ENCODE assay signal across 9 cellular contexts in genomic region chr11:114398303-114398920, GRCh38. TPM values are rescaled to one million over a fixed set of nuclear protein-coding genes. Genes with fewer than 3 reads are reported as not detected.
DNase-seq lines count a peak whose midpoint lies in the region; ATAC-seq and TF ChIP-seq lines count a peak whose summit lies in the region.
"Had no signal": no experiment of that assay in that cellular context is flagged by ENCODE, and none has a peak within 500 bp of the region (broad histone marks: within the 10 kb centered on the region; RNA-seq: fewer than 3 reads in every experiment).

No MANE protein-coding gene starts in this region.

- H3K27ac ChIP-seq in left ventricle myocardium inferior (replicated peaks) (peak overlapping the region; percentile 98), upper lobe of left lung (peak overlapping the region in 3 of 4 donors; percentile 97 to 99 (median 99)), vagina (no peak overlapping the region)

- H3K9me3 ChIP-seq in left ventricle myocardium inferior (replicated peaks) = no peaks in the 10 kb centered on the region
- H3K9me3 ChIP-seq in upper lobe of left lung = no peaks in the 10 kb centered on the region
- no peaks in the 10 kb centered on the region for H3K9me3 ChIP-seq in HAP-1
- H3K9me3 ChIP-seq in vagina = no peaks in the 10 kb centered on the region

- ATAC-seq in Right ventricle myocardium inferior (no peak), upper lobe of left lung (ENCODE audit: low FRiP score in 2 of 2) (no peak)
- no peak for ATAC-seq in activated CD8-positive, alpha-beta T cell treated with anti-CD3 and anti-CD28 coated beads, Interleukin-2, amount 10 ng/mL, durations not matched to agents 7 days and 5 days
- ATAC-seq: left lobe of liver had no signal

- H3K27me3 ChIP-seq in left ventricle myocardium inferior (ENCODE audit: low read depth) (no peaks in the 10 kb centered on the region), upper lobe of left lung (no peaks in the 10 kb centered on the region), HAP-1 (ENCODE audit: low read depth) (no peaks in the 10 kb centered on the region), vagina (no peaks in the 10 kb centered on the region)

- intact Hi-C loops in left ventricle myocardium inferior (cut with micrococcal nuclease) (no loop called here), Right ventricle myocardium inferior (cut with DNase I) (loop anchor here (10.0 kb wide), 1 partner anchor 114 kb away; no protein-coding TSS in a partner anchor), vagina (cut with DNase I) (no loop called here)

- peaks cover 28% of the 10 kb centered on the region for H3K36me3 Mint-ChIP-seq in activated CD8-positive, alpha-beta T cell treated with anti-CD3 and anti-CD28 coated beads, Interleukin-2, amount 10 ng/mL, durations not matched to agents 7 days and 5 days (ENCODE audit: low read depth)

- in situ Hi-C loops in HAP-1 (cut with MboI; ENCODE audit: low sequenced_read_pairs) = no loop called here

- POLR2A ChIA-PET in activated CD8-positive, alpha-beta T cell treated with anti-CD3 and anti-CD28 coated beads, Interleukin-2, amount 10 ng/mL, durations not matched to agents 7 days and 5 days (lab: Charles Lee) = no interaction called here
- POLR2A ChIA-PET in GM10248 (lab: Yijun Ruan, JAX) = no interaction called here

- H3K4me3 Mint-ChIP-seq in activated CD8-positive, alpha-beta T cell treated with anti-CD3 and anti-CD28 coated beads, Interleukin-2, amount 10 ng/mL, durations not matched to agents 7 days and 5 days = peak overlapping the region; percentile 91

- H3K4me1 Mint-ChIP-seq in activated CD8-positive, alpha-beta T cell treated with anti-CD3 and anti-CD28 coated beads, Interleukin-2, amount 10 ng/mL, durations not matched to agents 7 days and 5 days (ENCODE audit: low read depth) = peaks cover 27% of the 10 kb centered on the region

- H3K27me3 Mint-ChIP-seq in activated CD8-positive, alpha-beta T cell treated with anti-CD3 and anti-CD28 coated beads, Interleukin-2, amount 10 ng/mL, durations not matched to agents 7 days and 5 days (ENCODE audit: low read depth) = no peaks in the 10 kb centered on the region

- no peak overlapping the region for H3K27ac Mint-ChIP-seq in activated CD8-positive, alpha-beta T cell treated with anti-CD3 and anti-CD28 coated beads, Interleukin-2, amount 10 ng/mL, durations not matched to agents 7 days and 5 days

- no peaks in the 10 kb centered on the region for H3K36me3 ChIP-seq in left ventricle myocardium inferior
- H3K36me3 ChIP-seq in upper lobe of left lung = peaks cover 0 to 5% (median 0%) of the 10 kb centered on the region in 4 donors
- H3K36me3 ChIP-seq in HAP-1 (replicated peaks) = peaks cover 6% of the 10 kb centered on the region
- no peaks in the 10 kb centered on the region for H3K36me3 ChIP-seq in vagina

- no peak for DNase-seq in left ventricle myocardium inferior
- no peak for DNase-seq in Right ventricle myocardium inferior (ENCODE audit: missing footprints)
- DNase-seq in activated CD8-positive, alpha-beta T cell treated with anti-CD3 and anti-CD28 coated beads, Interleukin-2, amount 10 ng/mL, durations not matched to agents 7 days and 5 days = no peak
- DNase-seq in kidney tubule cell (ENCODE audit: low spot score) = peak; percentile 21
- no peak for DNase-seq in upper lobe of left lung
- DNase-seq in HAP-1 (ENCODE audit: low spot score in 2 of 2) = no peak
- DNase-seq in GM10248 (ENCODE audit: extremely low spot score) = no peak
- DNase-seq in vagina (ENCODE audit: extremely low spot score in 2 of 2) = no peak

- H3K4me3 ChIP-seq in left ventricle myocardium inferior (peak overlapping the region; percentile 84), upper lobe of left lung (peak overlapping the region in 1 of 4 donors; percentile 58), HAP-1 (no peak overlapping the region; the same call in 1 of the 2 replicates), vagina (no peak overlapping the region)

- TF ChIP-seq CTCF in left ventricle myocardium inferior (IDR thresholded peaks at IDR 0.05; ENCODE audit: borderline replicate concordance) (no peak), upper lobe of left lung (IDR thresholded peaks at IDR 0.05) (no peak), GM10248 (IDR thresholded peaks at IDR 0.05; ENCODE audit: control extremely low read depth, extremely low read depth, low read depth, missing control alignments) (no peak), vagina (IDR thresholded peaks at IDR 0.05) (no peak)

- no peak for TF ChIP-seq EP300 in upper lobe of left lung (IDR thresholded peaks at IDR 0.05)

- TF ChIP-seq POLR2A in upper lobe of left lung (IDR thresholded peaks at IDR 0.05) (no peak), vagina (IDR thresholded peaks at IDR 0.05) (no peak)

- no peaks in the 10 kb centered on the region for H3K9me3 Mint-ChIP-seq in activated CD8-positive, alpha-beta T cell treated with anti-CD3 and anti-CD28 coated beads, Interleukin-2, amount 10 ng/mL, durations not matched to agents 7 days and 5 days (ENCODE audit: insufficient read depth)

- WGBS in upper lobe of left lung, 2 donors = 59 to 62% methylated on average over 4 of the region's 4 CpGs

- H3K4me1 ChIP-seq in left ventricle myocardium inferior (peaks cover 60% of the 10 kb centered on the region), upper lobe of left lung (peaks cover 7 to 50% (median 34%) of the 10 kb centered on the region in 4 donors), HAP-1 (peaks cover 12% of the 10 kb centered on the region), vagina (peaks cover 39% of the 10 kb centered on the region)

- CTCF ChIA-PET in activated CD8-positive, alpha-beta T cell treated with anti-CD3 and anti-CD28 coated beads, Interleukin-2, amount 10 ng/mL, durations not matched to agents 7 days and 5 days (lab: Charles Lee) = interaction anchor here (0.6 to 0.9 kb wide), 2 partner anchors 12 to 30 kb away, joined by 3 to 4 read pairs; no protein-coding TSS in a partner anchor
- CTCF ChIA-PET in GM10248 (lab: Yijun Ruan, JAX) = interaction anchor here (0.9 to 1.3 kb wide), 2 partner anchors 12 to 32 kb away, joined by 3 read pairs; no protein-coding TSS in a partner anchor

RNA-seq across cellular contexts. Expression of gene C11orf71, which starts 1.9 kb away (rescaled TPM):
- total RNA-seq in left ventricle myocardium inferior (10.5 TPM), Right ventricle myocardium inferior (9.3 TPM), upper lobe of left lung (10 to 100 TPM in 2 of 6 donors, 1 to 10 TPM in 4; 6.2 to 16.8 (median 8.3) TPM), vagina (2.7 TPM)
- 1 to 10 TPM; 8.2 to 8.4 TPM for total RNA-seq in activated CD8-positive, alpha-beta T cell treated with anti-CD3 and anti-CD28 coated beads, Interleukin-2, amount 10 ng/mL, durations not matched to agents 7 days and 5 days

RNA-seq across cellular contexts. Expression of gene RBM7, which starts 2.1 kb away (rescaled TPM):
- total RNA-seq in left ventricle myocardium inferior (20.9 TPM), Right ventricle myocardium inferior (19.6 TPM), upper lobe of left lung (10 to 100 TPM in 4 of 6 donors, 1 to 10 TPM in 2; 2.2 to 35.2 (median 21.4) TPM), vagina (24.8 TPM)
- total RNA-seq in activated CD8-positive, alpha-beta T cell treated with anti-CD3 and anti-CD28 coated beads, Interleukin-2, amount 10 ng/mL, durations not matched to agents 7 days and 5 days = 10 to 100 TPM; 38.4 to 42.9 TPM

RNA-seq across cellular contexts. Expression of gene REXO2, which starts 40.9 kb away (rescaled TPM):
- total RNA-seq in left ventricle myocardium inferior (182 TPM), Right ventricle myocardium inferior (174 TPM), upper lobe of left lung (100 to 1,000 TPM in 3 of 6 donors, 10 to 100 TPM in 3; 41.8 to 150 (median 99.4) TPM), vagina (146 TPM)
- total RNA-seq in activated CD8-positive, alpha-beta T cell treated with anti-CD3 and anti-CD28 coated beads, Interleukin-2, amount 10 ng/mL, durations not matched to agents 7 days and 5 days = 10 to 100 TPM; 56.6 to 60.7 TPM
